Comparison of ENCODE assay signal across 9 cellular contexts in the genomic region with DNA sequence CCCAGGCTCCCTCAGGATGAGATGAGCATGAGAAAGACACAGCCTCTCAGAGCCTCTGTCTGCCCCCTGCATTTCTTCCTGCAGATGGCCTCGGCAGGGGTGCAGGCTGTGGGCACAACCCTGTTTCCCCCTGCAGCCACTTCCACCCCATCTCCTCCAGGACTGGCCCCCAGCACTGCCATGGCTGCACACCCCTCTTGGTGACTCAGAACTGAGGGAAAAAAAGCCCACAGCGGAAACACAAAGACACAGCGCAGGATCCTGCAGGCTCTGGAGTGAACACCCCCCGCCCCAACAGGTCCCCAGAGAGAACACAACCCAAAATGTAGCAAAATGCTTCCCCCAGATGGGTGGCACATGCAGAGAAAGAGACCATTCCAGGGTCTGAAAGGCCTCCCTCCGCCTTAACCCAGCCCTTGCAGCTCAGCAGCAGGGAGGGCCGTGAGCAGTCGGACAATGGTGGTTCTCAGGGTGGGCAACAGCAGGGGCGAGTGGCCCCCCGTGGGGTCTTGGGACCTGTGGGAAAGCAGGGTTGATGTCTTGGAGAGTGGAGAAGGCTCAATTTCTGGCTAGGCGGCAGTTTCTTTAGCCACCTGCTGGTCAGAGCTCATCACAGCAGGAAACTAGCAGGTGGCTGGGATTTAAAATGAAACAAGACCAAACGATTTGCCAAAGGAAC. TPM values are rescaled to one million over a fixed set of nuclear protein-coding genes. Genes with fewer than 3 reads are reported as not detected.
DNase-seq lines count a peak whose midpoint lies in the region; ATAC-seq, FAIRE-seq and TF ChIP-seq lines count a peak whose summit lies in the region.
"Had no signal": no experiment of that assay in that cellular context is flagged by ENCODE, and none has a peak within 500 bp of the region (broad histone marks: within the 10 kb centered on the region; RNA-seq: fewer than 3 reads in every experiment).

No MANE protein-coding gene starts in this region.

- peaks cover 28% of the 10 kb centered on the region for H3K79me1 ChIP-seq in neuronal stem cell (ENCODE audit: low read depth, low read length)

- H3K27me3 ChIP-seq in neuronal stem cell (ENCODE audit: control insufficient read depth in 3 of 3, insufficient read depth in 3 of 3, low read depth in 1 of 3, low read length in 3 of 3) = peaks cover 0 to 3% (median 0%) of the 10 kb centered on the region in 3 experiments
- H3K27me3 ChIP-seq: SJCRH30 had no signal

- H3K9me3 ChIP-seq in neuronal stem cell (replicated peaks in 1 of 2; ENCODE audit: control insufficient read depth in 2 of 2, insufficient read depth in 1 of 2, low read depth in 1 of 2, low read length in 2 of 2) = peaks cover 0 to 5% of the 10 kb centered on the region in 2 donors
- H3K9me3 ChIP-seq: SJCRH30 had no signal

- no peak overlapping the region for H2BK15ac ChIP-seq in neuronal stem cell (ENCODE audit: low read length)

- H2BK5ac ChIP-seq in neuronal stem cell (ENCODE audit: low read length) = no peak overlapping the region

- H2AK5ac ChIP-seq in neuronal stem cell (ENCODE audit: low read depth, low read length) = no peak overlapping the region

- no peak for FAIRE-seq in RCC 7860 (lab: Jason Lieb, UNC)

- H4K8ac ChIP-seq in neuronal stem cell (ENCODE audit: low read depth, low read length) = no peak overlapping the region

- TF ChIP-seq CTCF in LNCAP (IDR thresholded peaks at IDR 0.05) = peak; percentile 75

- DNase-seq in NCI-H82 (lab: John Stamatoyannopoulos, UW) = peak; percentile 24
- no peak for DNase-seq in NCI-H82 treated with DMSO at 0.1 percent for 48 hours (lab: John Stamatoyannopoulos, UW; ENCODE audit: unreplicated experiment)
- DNase-seq in cerebellum (ENCODE audit: low spot score) = peak; percentile 62
- no peak for DNase-seq in neuronal stem cell (ENCODE audit: low spot score)
- DNase-seq in RCC 7860 (ENCODE audit: low spot score) = no peak
- no peak for DNase-seq in left ventricle myocardium superior

- H3K27ac ChIP-seq in neuronal stem cell (replicated peaks; ENCODE audit: low read length) = no peak overlapping the region
- H3K27ac ChIP-seq: SJCRH30 had no signal

- no peak overlapping the region for H3K14ac ChIP-seq in neuronal stem cell (ENCODE audit: low read length)

- peaks cover 2 to 5% of the 10 kb centered on the region in 2 donors for H3K4me1 ChIP-seq in neuronal stem cell (ENCODE audit: control insufficient read depth in 2 of 2, insufficient read depth in 1 of 2, low read depth in 1 of 2, low read length in 2 of 2)
- H3K4me1 ChIP-seq: SJCRH30 had no signal

- H2AFZ ChIP-seq in neuronal stem cell (ENCODE audit: low read length) = no peak overlapping the region

- no CpG with 5 or more reads among the region's 11 CpGs for WGBS in neuronal stem cell (ENCODE audit: extremely low coverage in 2 of 2, insufficient read length in 2 of 2, insufficient replicate concordance in 1 of 2), 2 donors

- ATAC-seq in left ventricle myocardium superior = no peak
- ATAC-seq in HG03342 (IDR thresholded peaks at IDR 0.05; ENCODE audit: unreplicated experiment) = no peak

- peak overlapping the region; percentile 43 for H3K23ac ChIP-seq in neuronal stem cell (ENCODE audit: low read depth, low read length, poor library complexity)

- peaks cover 15 to 28% of the 10 kb centered on the region in 2 donors for H3K36me3 ChIP-seq in neuronal stem cell (replicated peaks in 1 of 2; ENCODE audit: control insufficient read depth in 2 of 2, insufficient read depth in 2 of 2, low read length in 2 of 2)

- H3K9ac ChIP-seq in neuronal stem cell (ENCODE audit: low read depth, low read length, poor library complexity) = peak overlapping the region; percentile 21

- H3K4ac ChIP-seq in neuronal stem cell (ENCODE audit: low read length) = no peak overlapping the region

- no peak overlapping the region for H3K4me2 ChIP-seq in neuronal stem cell (ENCODE audit: insufficient read depth, low read length, poor library complexity, severe bottlenecking)

- intact Hi-C loops in left ventricle myocardium superior (cut with micrococcal nuclease) = no loop called here

- no peak overlapping the region for H3K18ac ChIP-seq in neuronal stem cell (ENCODE audit: low read length)

- no peak overlapping the region for H2BK120ac ChIP-seq in neuronal stem cell (ENCODE audit: low read depth, low read length)

- H4K91ac ChIP-seq in neuronal stem cell (ENCODE audit: low read depth, low read length, poor library complexity) = no peak overlapping the region

- no peak overlapping the region for H2BK12ac ChIP-seq in neuronal stem cell (ENCODE audit: low read length)

- no peak overlapping the region for H3K4me3 ChIP-seq in neuronal stem cell (ENCODE audit: low read length in 2 of 2)
- H3K4me3 ChIP-seq: SJCRH30 had no signal

RNA-seq across cellular contexts. Expression of a gene that starts 8.0 kb away (rescaled TPM):
- total RNA-seq in cerebellum (41.3 TPM), left ventricle myocardium superior (18.4 TPM)
- polyA plus RNA-seq in neuronal stem cell (2013, experiment 1 of 2) = 12.1 TPM
- 12.1 TPM for polyA plus RNA-seq in neuronal stem cell (2013, experiment 2 of 2)

RNA-seq across cellular contexts. Expression of a gene that starts 14.2 kb away (rescaled TPM):
- total RNA-seq in cerebellum (12.9 TPM), left ventricle myocardium superior (12.7 TPM)
- 20.1 TPM for polyA plus RNA-seq in neuronal stem cell (2013, experiment 1 of 2)
- polyA plus RNA-seq in neuronal stem cell (2013, experiment 2 of 2) = 18.8 TPM

RNA-seq across cellular contexts. Expression of a gene that starts 24.6 kb away (rescaled TPM):
- total RNA-seq in cerebellum (6.1 TPM), left ventricle myocardium superior (15.8 TPM)
- polyA plus RNA-seq in neuronal stem cell (2013, experiment 1 of 2) = 28.8 TPM
- 28.1 TPM for polyA plus RNA-seq in neuronal stem cell (2013, experiment 2 of 2)

RNA-seq across cellular contexts. Expression of a gene that starts 33.3 kb away (rescaled TPM):
- total RNA-seq in cerebellum (8.4 TPM), left ventricle myocardium superior (9.1 TPM)
- polyA plus RNA-seq in neuronal stem cell (2013, experiment 1 of 2) = 4.0 TPM
- 3.6 TPM for polyA plus RNA-seq in neuronal stem cell (2013, experiment 2 of 2)

RNA-seq across cellular contexts. Expression of a gene that starts 36.1 kb away (rescaled TPM):
- total RNA-seq in cerebellum (10.0 TPM), left ventricle myocardium superior (14.5 TPM)
- polyA plus RNA-seq in neuronal stem cell (2013, experiment 1 of 2) = 11.5 TPM
- polyA plus RNA-seq in neuronal stem cell (2013, experiment 2 of 2) = 11.4 TPM

Comparison
In these comparisons a context has a peak if more than half of its experiments do, and no peak if none do; other contexts are left out.
1. DNase-seq: peak in NCI-H82 (single experiment) and cerebellum (single experiment); none in NCI-H82 treated with DMSO at 0.1 percent for 48 hours (single experiment), neuronal stem cell (single experiment), RCC 7860 (single experiment) and left ventricle myocardium superior (single experiment).